7 cellular contexts compared by ENCODE assay signal in the genomic region with DNA sequence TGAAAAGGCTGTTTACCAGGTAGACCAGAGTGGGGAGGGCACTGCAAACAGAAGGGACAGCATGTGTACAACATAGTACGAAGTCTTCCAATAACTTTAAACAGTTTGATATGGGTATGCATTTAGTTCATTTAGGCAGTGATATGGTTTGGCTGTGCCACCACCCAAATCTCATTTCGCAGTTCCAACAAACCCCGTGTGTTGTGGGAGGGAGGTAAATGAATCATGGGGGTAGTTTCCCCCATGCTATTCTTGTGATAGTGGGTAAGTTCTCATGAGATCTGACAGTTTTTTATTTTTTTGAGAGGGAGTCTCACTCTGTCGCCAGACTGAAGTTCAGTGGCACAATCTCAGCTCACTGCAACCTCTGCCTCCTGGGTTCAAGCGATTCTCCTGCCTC.
"Had no signal": no experiment of that assay in that cellular context is flagged by ENCODE, and none has a peak within 500 bp of the region (broad histone marks: within the 10 kb centered on the region; RNA-seq: fewer than 3 reads in every experiment).

No MANE protein-coding gene starts in this region.

- H3K27me3 Mint-ChIP-seq: IgD-negative memory B cell had no signal

- DNase-seq: GM23248, GOT3, H7, HFFc6 had no signal

- H3K4me3 Mint-ChIP-seq: HFFc6, IgD-negative memory B cell had no signal

- ATAC-seq: HCT116, HepG2 had no signal

- H3K27ac Mint-ChIP-seq: HFFc6, IgD-negative memory B cell had no signal

- H3K9me3 Mint-ChIP-seq: HFFc6 had no signal
